ENCODE assay signal across 1 cellular context in genomic region chr14:51092965-51093364, GRCh38.
TF ChIP-seq lines count a peak whose summit lies in the region.

No MANE protein-coding gene starts in this region.

TF ChIP-seq in H1, 55 proteins besides CTCF, POLR2A, EP300 and RAD21 (continued from another document):
- TF ChIP-seq USF2 (IDR thresholded peaks at IDR 0.05; ENCODE audit: low read length) (no peak), KDM1A (IDR thresholded peaks at IDR 0.05; ENCODE audit: borderline replicate concordance, low read length) (no peak), CTBP2 (IDR thresholded peaks at IDR 0.05; ENCODE audit: borderline replicate concordance, insufficient read depth, insufficient read length, low read length) (no peak), CREB1 (IDR thresholded peaks at IDR 0.05) (no peak)
- TF ChIP-seq, protein P1, sequence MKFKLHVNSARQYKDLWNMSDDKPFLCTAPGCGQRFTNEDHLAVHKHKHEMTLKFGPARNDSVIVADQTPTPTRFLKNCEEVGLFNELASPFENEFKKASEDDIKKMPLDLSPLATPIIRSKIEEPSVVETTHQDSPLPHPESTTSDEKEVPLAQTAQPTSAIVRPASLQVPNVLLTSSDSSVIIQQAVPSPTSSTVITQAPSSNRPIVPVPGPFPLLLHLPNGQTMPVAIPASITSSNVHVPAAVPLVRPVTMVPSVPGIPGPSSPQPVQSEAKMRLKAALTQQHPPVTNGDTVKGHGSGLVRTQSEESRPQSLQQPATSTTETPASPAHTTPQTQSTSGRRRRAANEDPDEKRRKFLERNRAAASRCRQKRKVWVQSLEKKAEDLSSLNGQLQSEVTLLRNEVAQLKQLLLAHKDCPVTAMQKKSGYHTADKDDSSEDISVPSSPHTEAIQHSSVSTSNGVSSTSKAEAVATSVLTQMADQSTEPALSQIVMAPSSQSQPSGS (IDR thresholded peaks at IDR 0.05; ENCODE audit: low read length): no peak
TF ChIP-seq in H1: peak in this region for 0.
